ENCODE assay signal across 11 cellular contexts in genomic region chr12:97862072-97862471, GRCh38.
"Had no signal": no experiment of that assay in that cellular context is flagged by ENCODE, and none has a peak within 500 bp of the region (broad histone marks: within the 10 kb centered on the region; RNA-seq: fewer than 3 reads in every experiment).

No MANE protein-coding gene starts in this region.

- H2AFZ ChIP-seq: GM23248, GM23338 had no signal

- H3K9ac ChIP-seq: GM23248 had no signal

- H3K4me3 Mint-ChIP-seq: GM23338, H9, HFFc6 had no signal

- H3K4me3 ChIP-seq: GM23248, GM23338, HAP-1 had no signal

- H3K9me3 Mint-ChIP-seq: GM23338 had no signal

- DNase-seq: GM23248, GOT3, H7, H9, HCEC 1CT, HFFc6 had no signal

- H3K4me2 ChIP-seq: GM23338 had no signal

- H3K36me3 ChIP-seq: HAP-1 had no signal

- H3K4me1 Mint-ChIP-seq: GM23338, H9 had no signal

- ATAC-seq: GM23338, HCT116 had no signal

- H3K27ac Mint-ChIP-seq: GM23338, H9, HFFc6 had no signal

- FAIRE-seq: H1, H54 had no signal

- H3K4me1 ChIP-seq: HAP-1 had no signal

- H3K9me3 ChIP-seq: HAP-1 had no signal

- H3K27ac ChIP-seq: GM23248 had no signal
